12 cellular contexts compared by ENCODE assay signal in the genomic region with DNA sequence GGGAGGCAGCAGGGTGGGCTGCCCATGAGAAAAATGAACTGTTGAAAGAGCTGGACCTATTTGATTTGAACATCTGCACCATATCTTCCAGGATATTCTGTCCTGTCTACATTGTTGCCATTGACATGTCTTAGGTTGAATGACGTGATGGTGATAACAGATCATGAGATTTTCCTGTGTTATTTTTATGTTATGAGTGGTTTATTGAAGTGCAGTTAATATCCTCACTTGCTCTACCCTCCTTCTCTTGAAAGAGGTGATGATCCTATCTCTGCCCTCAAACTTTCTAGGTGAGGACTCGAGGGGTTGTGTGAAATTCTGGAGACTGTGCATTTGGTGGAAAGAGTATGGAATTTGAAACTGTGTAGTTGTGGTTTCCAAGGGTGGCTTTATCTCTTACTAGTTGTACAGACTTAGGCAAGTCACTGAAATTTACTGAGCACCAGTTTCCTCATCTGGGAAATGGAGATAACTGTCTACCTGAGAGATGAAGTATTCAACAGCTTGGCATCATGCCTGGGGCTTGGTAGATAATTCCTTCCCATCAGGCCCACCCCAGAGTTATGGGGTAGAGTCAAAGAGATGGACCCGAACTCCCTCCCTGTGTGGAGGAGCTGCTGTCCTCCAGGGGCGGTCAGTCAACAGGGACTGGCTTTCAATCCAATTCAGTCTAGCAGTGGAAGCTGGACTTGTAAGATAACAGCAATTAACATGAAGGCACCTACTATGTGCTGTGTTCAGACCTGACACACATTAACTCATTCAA.
DNase-seq lines count a peak whose midpoint lies in the region; ATAC-seq lines count a peak whose summit lies in the region.
"Had no signal": no experiment of that assay in that cellular context is flagged by ENCODE, and none has a peak within 500 bp of the region (broad histone marks: within the 10 kb centered on the region; RNA-seq: fewer than 3 reads in every experiment).

No MANE protein-coding gene starts in this region.

- H3K27ac Mint-ChIP-seq in CD4-positive, alpha-beta memory T cell = peak overlapping the region; percentile 36 to 93 (median 68)
- H3K27ac Mint-ChIP-seq in T-helper 2 cell treated with Interferon-gamma antibody and Interleukin-4, amounts not matched to agents 5 μg/mL and 100 μg/mL, for 36 hours = peak overlapping the region; percentile 9

- CTCF ChIA-PET in CD4-positive, alpha-beta memory T cell (lab: Charles Lee; ENCODE audit: partially characterized antibody) = interaction anchor here (1.2 to 1.6 kb wide), 2 partner anchors 10 to 193 kb away, joined by 3 read pairs; no protein-coding TSS in a partner anchor

- H3K27me3 ChIP-seq in CD4-positive, alpha-beta memory T cell (ENCODE audit: insufficient read depth, low read length) = no peaks in the 10 kb centered on the region
- H3K27me3 ChIP-seq in mucosa of rectum (ENCODE audit: control insufficient read depth in 2 of 2, insufficient read depth in 2 of 2, low read length in 2 of 2) = no peaks in the 10 kb centered on the region

- H3K27me3 Mint-ChIP-seq in CD4-positive, alpha-beta memory T cell = no peaks in the 10 kb centered on the region
- peaks cover 18% of the 10 kb centered on the region for H3K27me3 Mint-ChIP-seq in T-helper 2 cell treated with Interferon-gamma antibody and Interleukin-4, amounts not matched to agents 5 μg/mL and 100 μg/mL, for 36 hours (ENCODE audit: low read depth)

- H3K9me3 Mint-ChIP-seq in CD4-positive, alpha-beta memory T cell = no peaks in the 10 kb centered on the region
- H3K9me3 Mint-ChIP-seq in T-helper 2 cell treated with Interferon-gamma antibody and Interleukin-4, amounts not matched to agents 5 μg/mL and 100 μg/mL, for 36 hours = no peaks in the 10 kb centered on the region

- no peaks in the 10 kb centered on the region for H3K36me3 ChIP-seq in CD4-positive, alpha-beta memory T cell (ENCODE audit: insufficient read depth, low read length)
- H3K36me3 ChIP-seq in mucosa of rectum (ENCODE audit: control insufficient read depth in 2 of 2, insufficient read depth in 2 of 2, low read length in 2 of 2) = no peaks in the 10 kb centered on the region

- intact Hi-C loops in CD4-positive, alpha-beta memory T cell (cut with micrococcal nuclease) = loop anchor here (5.0 to 10.0 kb wide), 2 partner anchors 313 to 539 kb away; partner anchors contain the start of gene TRIB2

- POLR2A ChIA-PET in CD4-positive, alpha-beta memory T cell (lab: Charles Lee; ENCODE audit: partially characterized antibody) = interaction anchor here (0.7 to 2.0 kb wide), 5 partner anchors 10 to 538 kb away, joined by 3 to 8 read pairs (median 4); partner anchors contain the start of gene TRIB2

- peak overlapping the region; percentile 31 for H3K27ac ChIP-seq in CD4-positive, alpha-beta memory T cell (ENCODE audit: low read depth, low read length)
- H3K27ac ChIP-seq in mucosa of rectum (ENCODE audit: low read depth in 2 of 2, low read length in 2 of 2) = peak overlapping the region; percentile 25 to 26

- peaks cover 24 to 47% (median 33%) of the 10 kb centered on the region in 4 donors for H3K4me1 Mint-ChIP-seq in CD4-positive, alpha-beta memory T cell
- peaks cover 22% of the 10 kb centered on the region for H3K4me1 Mint-ChIP-seq in T-helper 2 cell treated with Interferon-gamma antibody and Interleukin-4, amounts not matched to agents 5 μg/mL and 100 μg/mL, for 36 hours (ENCODE audit: low read depth)

- H3K4me3 ChIP-seq in CD4-positive, alpha-beta memory T cell (ENCODE audit: low read length in 2 of 2) = no peak overlapping the region
- no peak overlapping the region for H3K4me3 ChIP-seq in mucosa of rectum (ENCODE audit: low read length in 2 of 2)
- H3K4me3 ChIP-seq: skin epidermis had no signal

- H3K4me3 Mint-ChIP-seq in CD4-positive, alpha-beta memory T cell = peak overlapping the region in 5 of 8 donors; percentile 51 to 79 (median 71)
- H3K4me3 Mint-ChIP-seq in T-helper 2 cell treated with Interferon-gamma antibody and Interleukin-4, amounts not matched to agents 5 μg/mL and 100 μg/mL, for 36 hours = peak overlapping the region; percentile 2

- ATAC-seq in GM21423 (IDR thresholded peaks at IDR 0.05; ENCODE audit: unreplicated experiment) = peak; percentile 2
- ATAC-seq in HG03045 (IDR thresholded peaks at IDR 0.05; ENCODE audit: unreplicated experiment) = no peak
- no peak for ATAC-seq in HG02938 (IDR thresholded peaks at IDR 0.05; ENCODE audit: unreplicated experiment)
- no peak for ATAC-seq in GM21619 (IDR thresholded peaks at IDR 0.05; ENCODE audit: unreplicated experiment)

- DNase-seq in CD4-positive, alpha-beta memory T cell = no peak
- no peak for DNase-seq in T-helper 2 cell treated with Interferon-gamma antibody and Interleukin-4, amounts not matched to agents 5 μg/mL and 100 μg/mL, for 36 hours (ENCODE audit: low spot score)
- no peak for DNase-seq in dermis blood vessel endothelial cell
- DNase-seq: activated CD4-positive, CD25-positive, alpha-beta regulatory T cell treated with anti-CD3 and anti-CD28 coated beads, Interleukin-2, amount 50 U/mL, for 72 hours; activated gamma-delta T cell treated with Interleukin-2 at 50 U/mL for 16 hours; C1 segment of cervical spinal cord had no signal

- peaks cover 32% of the 10 kb centered on the region for H3K4me1 ChIP-seq in CD4-positive, alpha-beta memory T cell (ENCODE audit: insufficient read depth, low read length)
- H3K4me1 ChIP-seq in mucosa of rectum (ENCODE audit: control insufficient read depth in 2 of 2, insufficient read depth in 2 of 2, low read length in 2 of 2) = no peaks in the 10 kb centered on the region

- no peaks in the 10 kb centered on the region for H3K9me3 ChIP-seq in CD4-positive, alpha-beta memory T cell (ENCODE audit: control insufficient read depth in 1 of 2, low read length in 2 of 2)
- H3K9me3 ChIP-seq in mucosa of rectum (ENCODE audit: control insufficient read depth in 2 of 2, low read length in 2 of 2) = no peaks in the 10 kb centered on the region

- no peaks in the 10 kb centered on the region for H3K36me3 Mint-ChIP-seq in CD4-positive, alpha-beta memory T cell
- no peaks in the 10 kb centered on the region for H3K36me3 Mint-ChIP-seq in T-helper 2 cell treated with Interferon-gamma antibody and Interleukin-4, amounts not matched to agents 5 μg/mL and 100 μg/mL, for 36 hours (ENCODE audit: low read depth)

- H3K9ac ChIP-seq in mucosa of rectum (ENCODE audit: low read depth in 1 of 2, low read length in 2 of 2) = no peak overlapping the region
